8 cellular contexts compared by ENCODE assay signal in genomic region chr6:136643850-136644596, GRCh38.
DNase-seq lines count a peak whose midpoint lies in the region; ATAC-seq, FAIRE-seq and TF ChIP-seq lines count a peak whose summit lies in the region.

No MANE protein-coding gene starts in this region.

- H3K27me3 ChIP-seq in colonic mucosa (no peaks in the 10 kb centered on the region), HepG2 (ENCODE audit: control insufficient read depth in 1 of 2, insufficient read depth in 2 of 2, low read length in 2 of 2) (no peaks in the 10 kb centered on the region; a peak in 1 of 5 replicates)

- TF ChIP-seq CTCF in GM12873 (IDR thresholded peaks at IDR 0.05; ENCODE audit: insufficient read depth, low read depth, low read length, missing control alignments) (peak; percentile 92), colonic mucosa (IDR thresholded peaks at IDR 0.05) (peak; percentile 83), HepG2 (CRISPR knock-in tag; IDR thresholded peaks at IDR 0.05) (peak; percentile 83)

- TF ChIP-seq POLR2A in HepG2 (IDR thresholded peaks at IDR 0.05; ENCODE audit: insufficient read depth in 1 of 2, low read depth in 2 of 2, low read length in 2 of 2) = no peak

- peak; percentile 48 for FAIRE-seq in HepG2 (lab: Jason Lieb, UNC)

- no peaks in the 10 kb centered on the region for H3K9me3 ChIP-seq in colonic mucosa
- H3K9me3 ChIP-seq in HepG2 (ENCODE audit: low read length) = no peaks in the 10 kb centered on the region

- no peak overlapping the region for H3K9ac ChIP-seq in colonic mucosa (ENCODE audit: low read depth in 2 of 2, low read length in 2 of 2)
- no peak overlapping the region for H3K9ac ChIP-seq in HepG2 (ENCODE audit: insufficient read depth, low read depth, low read length)

- BruUV-seq in HepG2 (replicated peaks; lab: Mats Ljungman, UMichigan) = no TSS peak

- DNase-seq in NCI-H460 (ENCODE audit: extremely low read depth, low read depth) (peak; percentile 69), colonic mucosa (peak; percentile 96), HepG2 (ENCODE audit: low spot score) (peak; percentile 65)
- peak; percentile 86 for DNase-seq in activated CD4-positive, alpha-beta T cell treated with anti-CD3 and anti-CD28 coated beads for 48 hours
- peak; percentile 42 to 70 (median 62) for DNase-seq in stimulated activated CD4-positive, alpha-beta T cell treated with anti-CD3 and anti-CD28 coated beads, TNF-alpha, amount 100 ng/mL, for 1 hour (ENCODE audit: low read depth in 3 of 3, low spot score in 1 of 3)

- no peak overlapping the region for H3K4me2 ChIP-seq in HepG2 (ENCODE audit: low read depth, low read length)

- POLR2A ChIA-PET in HepG2 (lab: Yijun Ruan, JAX) = no interaction called here

- CTCF ChIA-PET in HepG2 (lab: Yijun Ruan, JAX; ENCODE audit: low intra/inter-chr PET ratio, low total read pairs) = interaction anchor here (0.8 to 1.6 kb wide), 4 partner anchors 149 to 998 kb away, joined by 3 to 6 read pairs (median 4); no protein-coding TSS in a partner anchor

- H3K36me3 ChIP-seq in colonic mucosa (no peaks in the 10 kb centered on the region), HepG2 (replicated peaks in 1 of 2; ENCODE audit: control insufficient read depth in 1 of 2, insufficient read depth in 2 of 2, low read length in 2 of 2) (no peaks in the 10 kb centered on the region)

- H3K4me1 ChIP-seq in colonic mucosa = no peaks in the 10 kb centered on the region
- no peaks in the 10 kb centered on the region for H3K4me1 ChIP-seq in HepG2 (ENCODE audit: insufficient read depth, low read length)

- ATAC-seq in HG03108 (IDR thresholded peaks at IDR 0.05; ENCODE audit: unreplicated experiment) (peak; percentile 65), HepG2 (peak; percentile 99), GM18870 (IDR thresholded peaks at IDR 0.05; ENCODE audit: unreplicated experiment) (no peak)

- TF ChIP-seq EP300 in HepG2 (IDR thresholded peaks at IDR 0.05; ENCODE audit: low read depth in 2 of 2, low read length in 2 of 2) (no peak), HepG2 (CRISPR knock-in tag; IDR thresholded peaks at IDR 0.05; ENCODE audit: borderline replicate concordance) (no peak)

- in situ Hi-C loops in HepG2 (cut with HindIII; ENCODE audit: extremely low pct_ligation_motif_present, low pct_unique_long_range_greater_than_20kb) = loop anchor here (5.0 to 25.0 kb wide), 3 partner anchors 148 to 1001 kb away; partner anchors contain the start of genes MAP3K5 and SLC35D3

- H3K27ac ChIP-seq in colonic mucosa (no peak overlapping the region), HepG2 (ENCODE audit: extremely low read length, insufficient read depth, low read length) (no peak overlapping the region)

- no peak overlapping the region for H3K4me3 ChIP-seq in colonic mucosa
- no peak overlapping the region for H3K4me3 ChIP-seq in HepG2 (replicated peaks in 1 of 3; ENCODE audit: insufficient read depth in 1 of 3, low read depth in 2 of 3, low read length in 3 of 3)

- no peaks in the 10 kb centered on the region for H3K79me2 ChIP-seq in HepG2 (ENCODE audit: insufficient read depth, low read length)

- WGBS in HepG2 (ENCODE audit: low lambda C conversion rate) = 0% methylated on average over 5 of the region's 5 CpGs

- no peaks in the 10 kb centered on the region for H4K20me1 ChIP-seq in HepG2 (ENCODE audit: insufficient read depth, low read length)

- TF ChIP-seq RAD21 in HepG2 (CRISPR knock-in tag; IDR thresholded peaks at IDR 0.05) = peak; percentile 42; the same call in 1 of the 2 replicates

- no peak overlapping the region for H2AFZ ChIP-seq in HepG2 (ENCODE audit: low read length)

- intact Hi-C loops in colonic mucosa (cut with DNase I) (loop anchor here (2.0 kb wide), 1 partner anchor 149 kb away; the partner anchor contains the start of gene MAP3K5), HepG2 (cut with micrococcal nuclease; ENCODE audit: unreplicated experiment) (loop anchor here (1.0 to 5.0 kb wide), 4 partner anchors 148 to 998 kb away; partner anchors contain the start of gene MAP3K5)

TF ChIP-seq in HepG2, 621 proteins besides CTCF, POLR2A, EP300 and RAD21 (continues in another document):
- no peak for TF ChIP-seq ZNF792 (CRISPR knock-in tag; IDR thresholded peaks at IDR 0.05)
- TF ChIP-seq PRDM10 (CRISPR knock-in tag; IDR thresholded peaks at IDR 0.05; ENCODE audit: low read depth) = no peak
- no peak for TF ChIP-seq FOXA1 (IDR thresholded peaks at IDR 0.05)
- peak; percentile 27; the same call in 1 of the 2 replicates for TF ChIP-seq FOXA1 (CRISPR knock-in tag; IDR thresholded peaks at IDR 0.05)
- 0 out of 2 replicates have a peak, but pooled peaks have one; percentile 27 for TF ChIP-seq ZNF747 (CRISPR knock-in tag; IDR thresholded peaks at IDR 0.05; ENCODE audit: borderline replicate concordance)
- no peak for TF ChIP-seq GATAD1 (CRISPR knock-in tag; IDR thresholded peaks at IDR 0.05)
- TF ChIP-seq SMC3 (IDR thresholded peaks at IDR 0.05; ENCODE audit: low read length) = peak; percentile 85
- no peak for TF ChIP-seq PCBP1 (IDR thresholded peaks at IDR 0.05; ENCODE audit: borderline replicate concordance, low read depth, low read length)
- no peak for TF ChIP-seq ZSCAN12 (CRISPR knock-in tag; IDR thresholded peaks at IDR 0.05)
- 0 out of 4 replicates have a peak, but pooled peaks of 1 of the 2 experiments have one; percentile 33 for TF ChIP-seq HMGXB4 (CRISPR knock-in tag; IDR thresholded peaks at IDR 0.05; ENCODE audit: borderline replicate concordance in 1 of 2, low read depth in 1 of 2)
- 0 out of 2 replicates have a peak, but pooled peaks have one; percentile 20 for TF ChIP-seq SALL1 (CRISPR knock-in tag; IDR thresholded peaks at IDR 0.05)
- peak; percentile 19 for TF ChIP-seq XRCC5 (optimal IDR thresholded peaks at IDR 0.05; ENCODE audit: low read length)
- 0 out of 2 replicates have a peak, but pooled peaks have one; percentile 13 for TF ChIP-seq MIXL1 (CRISPR knock-in tag; IDR thresholded peaks at IDR 0.05)
- peak; percentile 22; the same call in 1 of the 2 replicates for TF ChIP-seq HNF1B (CRISPR knock-in tag; IDR thresholded peaks at IDR 0.05)
- TF ChIP-seq MAZ (IDR thresholded peaks at IDR 0.05; ENCODE audit: borderline replicate concordance, low read depth, low read length) = peak; percentile 65; the same call in 1 of the 2 replicates
- no peak for TF ChIP-seq MAZ (CRISPR knock-in tag; IDR thresholded peaks at IDR 0.05; ENCODE audit: low read depth)
- TF ChIP-seq STAG1 (CRISPR knock-in tag; IDR thresholded peaks at IDR 0.05) = peak; percentile 70
